Comparison of ENCODE assay signal across 9 cellular contexts in genomic region chr12:13000616-13000934, GRCh38.
A peak's percentile ranks its signal among the peaks of the same experiment; 100 is the strongest.
DNase-seq lines count a peak whose midpoint lies in the region; TF ChIP-seq lines count a peak whose summit lies in the region.
"Had no signal": no experiment of that assay in that cellular context is flagged by ENCODE, and none has a peak within 500 bp of the region (broad histone marks: within the 10 kb centered on the region; RNA-seq: fewer than 3 reads in every experiment).

No MANE protein-coding gene starts in this region.

- H3K4me3 ChIP-seq in astrocyte of the cerebellum (ENCODE audit: low read depth, low read length) = peak overlapping the region; percentile 54

- in situ Hi-C loops in astrocyte of the cerebellum (cut with HindIII; ENCODE audit: low sequenced_read_pairs) = no loop called here

- peak; percentile 51 to 57 for DNase-seq in NCI-H2081 (lab: John Stamatoyannopoulos, UW)
- no peak for DNase-seq in NCI-H2081 treated with DMSO at 0.1 percent for 48 hours (lab: John Stamatoyannopoulos, UW)
- DNase-seq in HCEC 1CT = peak; percentile 39
- DNase-seq in NCI-H1092 (lab: John Stamatoyannopoulos, UW) = peak; percentile 46
- DNase-seq in astrocyte of the cerebellum (ENCODE audit: low read depth) = no peak
- peak; percentile 58 for DNase-seq in iPS-NIHi11 (ENCODE audit: low spot score)
- peak; percentile 44 for DNase-seq in stimulated activated naive CD4-positive, alpha-beta T cell treated with Interleukin-2 at 50 U/mL for 16 hours (lab: John Stamatoyannopoulos, UW)
- no peak for DNase-seq in NCI-H345 treated with DMSO at 0.1 percent for 48 hours (lab: John Stamatoyannopoulos, UW; ENCODE audit: unreplicated experiment)
- DNase-seq: DND-41 had no signal

- TF ChIP-seq CTCF in astrocyte of the cerebellum (IDR thresholded peaks at IDR 0.05; ENCODE audit: low read depth, low read length, missing control alignments) = no peak

Comparison
In these comparisons a context has a peak if more than half of its experiments do, and no peak if none do; other contexts are left out.
1. DNase-seq: peak in NCI-H2081 (2 of 2), HCEC 1CT (single experiment), NCI-H1092 (single experiment), iPS-NIHi11 (single experiment) and stimulated activated naive CD4-positive, alpha-beta T cell treated with Interleukin-2 at 50 U/mL for 16 hours (single experiment); none in NCI-H2081 treated with DMSO at 0.1 percent for 48 hours (single experiment), astrocyte of the cerebellum (single experiment) and NCI-H345 treated with DMSO at 0.1 percent for 48 hours (single experiment).